In genomic region chr17:5583426-5584382, GRCh38 we compare ENCODE assay signal across 8 cellular contexts. TPM values are rescaled to one million over a fixed set of nuclear protein-coding genes. Genes with fewer than 3 reads are reported as not detected.
A peak's percentile ranks its signal among the peaks of the same experiment; 100 is the strongest.
DNase-seq lines count a peak whose midpoint lies in the region; ATAC-seq, FAIRE-seq and TF ChIP-seq lines count a peak whose summit lies in the region.

No MANE protein-coding gene starts in this region.

- H4K20me1 ChIP-seq in K562 (replicated peaks; ENCODE audit: control insufficient read depth, insufficient read depth, low read length), result peaks cover 6% of the 10 kb centered on the region

- H3K36me3 ChIP-seq in K562 (ENCODE audit: control insufficient read depth, insufficient read depth, low read length) (peaks cover 70% of the 10 kb centered on the region; the same call in 2 of the 3 replicates), mucosa of stomach (ENCODE audit: control insufficient read depth, insufficient read depth, low read length) (no peaks in the 10 kb centered on the region)

- DNase-seq in K562 (ENCODE audit: extremely low read depth in 1 of 4, low spot score in 3 of 4) (peak in 2 of 4 experiments; percentile 5 to 8), NCI-H2107 (lab: John Stamatoyannopoulos, UW) (no peak), A172 (ENCODE audit: low spot score) (no peak), medulla oblongata (ENCODE audit: extremely low spot score) (no peak)

- TF ChIP-seq CTCF in K562 (IDR thresholded peaks at IDR 0.05 in 2 of 3, conservative IDR thresholded peaks at IDR 0.05 in 1 of 3; ENCODE audit: insufficient read depth in 2 of 3, low read depth in 1 of 3, low read length in 3 of 3), result no peak

- H3K4me1 ChIP-seq in K562 (replicated peaks in 1 of 2; ENCODE audit: control insufficient read depth in 2 of 2, insufficient read depth in 2 of 2, low read length in 2 of 2) (no peaks in the 10 kb centered on the region), mucosa of stomach (ENCODE audit: control insufficient read depth, insufficient read depth, low read length) (peaks cover 22% of the 10 kb centered on the region)

- H3K9ac ChIP-seq in K562 (ENCODE audit: insufficient read depth in 1 of 2, low read depth in 2 of 2, low read length in 2 of 2), result no peak overlapping the region
- H3K9ac ChIP-seq in mucosa of stomach (ENCODE audit: low read length), result peak overlapping the region; percentile 74

- peaks cover 10% of the 10 kb centered on the region; the same call in 2 of the 3 replicates for H3K79me2 ChIP-seq in K562 (ENCODE audit: control insufficient read depth, insufficient read depth, low read length)

- H3K4me3 ChIP-seq in GM08714 (ENCODE audit: low read length) (peak overlapping the region; percentile 80; the same call in 1 of the 2 replicates), K562 (no peak overlapping the region), mucosa of stomach (ENCODE audit: low read length) (no peak overlapping the region)

- H3K27me3 ChIP-seq in K562 (ENCODE audit: control insufficient read depth in 2 of 2, insufficient read depth in 2 of 2, low read length in 2 of 2), result no peaks in the 10 kb centered on the region
- no peaks in the 10 kb centered on the region for H3K27me3 ChIP-seq in mucosa of stomach (ENCODE audit: control insufficient read depth, insufficient read depth, low read length)

- no peak overlapping the region for H3K4me2 ChIP-seq in K562 (ENCODE audit: insufficient read depth, low read length)

- in situ Hi-C loops in K562 (cut with MboI), result no loop called here

- 96% methylated on average over 12 of the region's 21 CpGs for WGBS in K562 (ENCODE audit: insufficient coverage, low coverage, missing lambda C conversion rate)

- H3K27ac ChIP-seq in K562 (ENCODE audit: extremely low read depth, low read depth, low read length), result no peak overlapping the region

- no peak for TF ChIP-seq POLR2A in K562 (conservative IDR thresholded peaks at IDR 0.05)

- no peak for FAIRE-seq in K562 (lab: Jason Lieb, UNC)

- TF ChIP-seq RAD21 in K562 (CRISPR knock-in tag; conservative IDR thresholded peaks at IDR 0.05 in 1 of 2, IDR thresholded peaks at IDR 0.05 in 1 of 2), result no peak

- no peak for TF ChIP-seq EP300 in K562 (IDR thresholded peaks at IDR 0.05; ENCODE audit: low read length)

- no TSS peak for BruUV-seq in K562 (replicated peaks; lab: Mats Ljungman, UMichigan)

- H3K9me3 ChIP-seq in K562 (replicated peaks; ENCODE audit: control insufficient read depth, insufficient read depth, low read depth, low read length) (no peaks in the 10 kb centered on the region), mucosa of stomach (ENCODE audit: control insufficient read depth, low read length) (no peaks in the 10 kb centered on the region)

- no peak overlapping the region for H2AFZ ChIP-seq in K562 (ENCODE audit: low read depth, low read length)

- intact Hi-C loops in K562 (cut with micrococcal nuclease), result no loop called here

- ATAC-seq in HG03097 (IDR thresholded peaks at IDR 0.05; ENCODE audit: low FRiP score, unreplicated experiment) (peak; percentile 6), K562 (no peak), GM19452 (IDR thresholded peaks at IDR 0.05; ENCODE audit: unreplicated experiment) (no peak)

- CTCF ChIA-PET in K562 (lab: Yijun Ruan, JAX; ENCODE audit: low intra/inter-chr PET ratio), result no interaction called here

- POLR2A ChIA-PET in K562 (lab: Yijun Ruan, JAX), result interaction anchor here (0.7 kb wide), 1 partner anchor 26 kb away, joined by 3 read pairs; no protein-coding TSS in a partner anchor

- H3K9me1 ChIP-seq in K562 (ENCODE audit: control insufficient read depth, insufficient read depth, low read length), result no peaks in the 10 kb centered on the region

TF ChIP-seq in K562, 482 proteins besides CTCF, POLR2A, EP300 and RAD21:
- no peak for TF ChIP-seq U2AF1 (optimal IDR thresholded peaks at IDR 0.05; ENCODE audit: low read depth, low read length)
- TF ChIP-seq POLR2G (IDR thresholded peaks at IDR 0.05; ENCODE audit: low read depth, low read length), result peak; percentile 38

RNA-seq across cellular contexts. Expression of gene NLRP1, which starts 0.6 kb away (rescaled TPM):
- total RNA-seq in K562 (2011; cell fraction: chromatin; rRNA removed; ENCODE audit: low replicate concordance), result 185 and 304 TPM in 2 replicates
- 150 and 159 TPM in 2 replicates for total RNA-seq in K562 (2011; cell fraction: nucleolus; rRNA removed)
- total RNA-seq in K562 (2011; cell fraction: nucleoplasm; rRNA removed), result 157 TPM in 2 replicates
- total RNA-seq in K562 (2014; rRNA removed), result 27.7 and 37.8 TPM in 2 replicates
- 14.9 and 18.8 TPM in 2 replicates for total RNA-seq in K562 (2014; rRNA removed; fragmentation: Illumina TruSeq; extraction: Trizol)
- 17.2 and 19.3 TPM in 2 replicates for total RNA-seq in K562 (2015; rRNA removed; fragmentation: Illumina TruSeq; extraction: Trizol)
- 36.7 and 47.4 TPM in 2 replicates for total RNA-seq in K562 (2021)
- 44.6 and 47.1 TPM in 2 replicates for polyA plus RNA-seq in K562 (2011; rRNA removed)
- 32.2 and 35.4 TPM in 2 replicates for polyA plus RNA-seq in K562 (2011; cell fraction: cytosol; rRNA removed)
- polyA plus RNA-seq in K562 (2011; cell fraction: nucleus; rRNA removed), result 282 and 529 TPM in 2 replicates
- 26.6 and 58.6 TPM in 2 replicates for polyA plus RNA-seq in K562 (2012)
- polyA plus RNA-seq in K562 (2014; fragmentation: Illumina TruSeq; extraction: Trizol), result 51.1 and 53.9 TPM in 2 replicates
- 1 to 10 TPM; 4.0 to 4.1 TPM for polyA plus RNA-seq in K562 (2014; fragmentation: Nextera tagmentation; extraction: Ambion mirVana)
- 61.0 and 69.4 TPM in 2 replicates for polyA plus RNA-seq in K562 (2014; rRNA removed)
- polyA minus RNA-seq in K562 (2011; rRNA and poly(A)+ RNA removed), result 13.3 and 17.5 TPM in 2 replicates
- polyA minus RNA-seq in K562 (2011; cell fraction: cytosol; rRNA and poly(A)+ RNA removed), result 12.6 and 12.8 TPM in 2 replicates
- polyA minus RNA-seq in K562 (2011; cell fraction: nucleus; rRNA and poly(A)+ RNA removed), result 47.7 and 52.1 TPM in 2 replicates
- total RNA-seq in A172 (2014; rRNA removed; shearing (Covaris generic)), result 40.7 and 45.2 TPM in 2 replicates
